22 cellular contexts compared by ENCODE assay signal in the genomic region with DNA sequence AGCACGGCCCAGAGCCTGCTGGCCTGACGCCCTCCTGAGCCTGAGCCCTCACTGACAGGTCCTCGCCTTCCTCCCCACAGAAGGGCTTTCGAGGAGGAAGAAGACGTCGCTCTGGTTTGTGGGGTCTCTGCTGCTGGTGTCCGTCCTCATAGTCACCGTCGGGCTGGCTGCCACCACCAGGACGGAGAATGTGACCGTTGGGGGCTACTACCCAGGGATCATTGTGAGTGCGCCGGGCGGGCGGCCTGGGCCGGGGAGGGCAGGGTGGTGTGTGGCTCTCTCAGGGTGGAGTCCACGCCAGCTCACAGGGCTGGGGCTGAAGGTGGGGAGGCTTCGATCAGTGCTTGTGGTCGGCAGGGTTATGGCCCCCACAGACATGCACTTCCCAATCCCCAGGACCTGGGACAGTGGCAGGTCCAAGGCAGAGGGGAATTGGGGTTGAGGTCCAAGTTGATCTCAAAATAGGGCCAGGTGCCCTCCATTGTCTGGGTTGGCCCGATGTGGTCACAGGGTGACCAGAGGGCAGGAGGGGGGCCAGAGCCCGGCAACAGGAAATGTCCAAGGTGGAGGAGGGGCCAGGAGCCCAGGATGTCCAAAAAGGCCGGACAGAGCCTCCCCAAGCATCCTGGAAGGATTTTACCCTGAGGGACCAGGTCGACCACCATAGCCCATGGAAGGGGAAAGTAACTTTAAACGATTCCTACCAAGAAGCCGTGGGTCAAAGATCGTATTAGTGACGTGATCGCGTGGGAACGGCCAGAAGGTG. TPM values are rescaled to one million over a fixed set of nuclear protein-coding genes. Genes with fewer than 3 reads are reported as not detected.
A peak's percentile ranks its signal among the peaks of the same experiment; 100 is the strongest.
DNase-seq lines count a peak whose midpoint lies in the region; TF ChIP-seq lines count a peak whose summit lies in the region.
"Had no signal": no experiment of that assay in that cellular context is flagged by ENCODE, and none has a peak within 500 bp of the region (broad histone marks: within the 10 kb centered on the region; RNA-seq: fewer than 3 reads in every experiment).

No MANE protein-coding gene starts in this region.

- H4K20me1 ChIP-seq in osteoblast (ENCODE audit: insufficient read depth, low read length): peaks cover 2% of the 10 kb centered on the region

- no peaks in the 10 kb centered on the region for H3K9me3 ChIP-seq in Peyer's patch
- no peaks in the 10 kb centered on the region for H3K9me3 ChIP-seq in osteoblast (ENCODE audit: low read depth, low read length)
- no peaks in the 10 kb centered on the region for H3K9me3 ChIP-seq in vagina

- DNase-seq in activated effector memory CD4-positive, alpha-beta T cell treated with anti-CD3 and anti-CD28 coated beads, Interleukin-2, amount 50 U/mL, for 16 hours: peak; percentile 54
- DNase-seq in activated effector memory CD4-positive, alpha-beta T cell treated with Interleukin-2 at 50 U/mL for 16 hours: no peak
- DNase-seq in Peyer's patch (peak in 2 of 3 donors; percentile 28 to 33), osteoblast (ENCODE audit: insufficient read length, low spot score, missing footprints) (peak; percentile 48), vagina (ENCODE audit: extremely low spot score in 2 of 2) (no peak), GDM1 (lab: John Stamatoyannopoulos, UW) (no peak), NCI-H1105 (lab: John Stamatoyannopoulos, UW) (no peak)
- DNase-seq in activated CD8-positive, alpha-beta memory T cell treated with anti-CD3 and anti-CD28 coated beads, Interleukin-2, amount 50 U/mL, for 4 hours: no peak
- DNase-seq: 8988T; CD4-positive, alpha-beta T cell; DMS53; EL; HFFc6; MV-4-11; NCI-H1417; NCI-H187; NCI-H2107; NCI-H510A; NK-92 treated with Interleukin-12 subunit alpha and Interleukin-12 subunit beta, amount 100 ng/mL, for 24 hours; SHP77 had no signal

- no peak overlapping the region for H3K4me3 ChIP-seq in Peyer's patch
- no peak overlapping the region for H3K4me3 ChIP-seq in osteoblast (ENCODE audit: insufficient read depth, low read length)
- H3K4me3 ChIP-seq in vagina: no peak overlapping the region

- no peak overlapping the region for H3K4me2 ChIP-seq in osteoblast (ENCODE audit: insufficient read depth, low read length)
- H3K4me2 ChIP-seq: KMS-11 had no signal

- H3K79me2 ChIP-seq in osteoblast (ENCODE audit: insufficient read depth, low read length): no peaks in the 10 kb centered on the region

- H3K27ac ChIP-seq in Peyer's patch (no peak overlapping the region), osteoblast (ENCODE audit: low read depth, low read length) (no peak overlapping the region), vagina (peak overlapping the region; percentile 35)
- H3K27ac ChIP-seq: KMS-11 had no signal

- no peaks in the 10 kb centered on the region for H3K4me1 ChIP-seq in Peyer's patch
- no peaks in the 10 kb centered on the region for H3K4me1 ChIP-seq in osteoblast (ENCODE audit: insufficient read depth, low read length)
- H3K4me1 ChIP-seq in vagina: no peaks in the 10 kb centered on the region

- no peaks in the 10 kb centered on the region for H3K27me3 ChIP-seq in Peyer's patch
- peaks cover 19% of the 10 kb centered on the region for H3K27me3 ChIP-seq in osteoblast (ENCODE audit: insufficient read depth, low read length)
- H3K27me3 ChIP-seq in vagina: no peaks in the 10 kb centered on the region

- no peaks in the 10 kb centered on the region for H3K36me3 ChIP-seq in Peyer's patch
- no peaks in the 10 kb centered on the region for H3K36me3 ChIP-seq in osteoblast (ENCODE audit: insufficient read depth, low read length)
- H3K36me3 ChIP-seq in vagina: peaks cover 0 to 7% of the 10 kb centered on the region in 2 donors

- TF ChIP-seq POLR2A in Peyer's patch (IDR thresholded peaks at IDR 0.05) (no peak), vagina (IDR thresholded peaks at IDR 0.05) (no peak)

- H2AFZ ChIP-seq in osteoblast (ENCODE audit: low read length): no peak overlapping the region

- intact Hi-C loops in vagina (cut with DNase I): no loop called here

- TF ChIP-seq CTCF in Peyer's patch (IDR thresholded peaks at IDR 0.05): no peak
- TF ChIP-seq CTCF in osteoblast (IDR thresholded peaks at IDR 0.05; ENCODE audit: extremely low read depth, low read depth, low read length): no peak
- TF ChIP-seq CTCF in vagina (IDR thresholded peaks at IDR 0.05): no peak

RNA-seq across cellular contexts. Expression of a gene that starts 7.2 kb away (rescaled TPM):
- total RNA-seq in Peyer's patch: 10 to 100 TPM in 1 of 4 donors, 1 to 10 TPM in 2, not detected in 1; 1.8 to 17.3 (median 3.5) TPM
- total RNA-seq in osteoblast: 1.8 and 2.9 TPM in 2 replicates
- total RNA-seq in vagina: 6.4 TPM
- total RNA-seq: HepG2 had no signal

Comparison
In these comparisons a context has a peak if more than half of its experiments do, and no peak if none do; other contexts are left out.
1. DNase-seq: peak in activated effector memory CD4-positive, alpha-beta T cell treated with anti-CD3 and anti-CD28 coated beads, Interleukin-2, amount 50 U/mL, for 16 hours (single experiment), Peyer's patch (2 of 3) and osteoblast (single experiment); none in activated effector memory CD4-positive, alpha-beta T cell treated with Interleukin-2 at 50 U/mL for 16 hours (single experiment), vagina (0 of 2), activated CD8-positive, alpha-beta memory T cell treated with anti-CD3 and anti-CD28 coated beads, Interleukin-2, amount 50 U/mL, for 4 hours (single experiment), GDM1 (single experiment) and NCI-H1105 (single experiment).